In the genomic region with DNA sequence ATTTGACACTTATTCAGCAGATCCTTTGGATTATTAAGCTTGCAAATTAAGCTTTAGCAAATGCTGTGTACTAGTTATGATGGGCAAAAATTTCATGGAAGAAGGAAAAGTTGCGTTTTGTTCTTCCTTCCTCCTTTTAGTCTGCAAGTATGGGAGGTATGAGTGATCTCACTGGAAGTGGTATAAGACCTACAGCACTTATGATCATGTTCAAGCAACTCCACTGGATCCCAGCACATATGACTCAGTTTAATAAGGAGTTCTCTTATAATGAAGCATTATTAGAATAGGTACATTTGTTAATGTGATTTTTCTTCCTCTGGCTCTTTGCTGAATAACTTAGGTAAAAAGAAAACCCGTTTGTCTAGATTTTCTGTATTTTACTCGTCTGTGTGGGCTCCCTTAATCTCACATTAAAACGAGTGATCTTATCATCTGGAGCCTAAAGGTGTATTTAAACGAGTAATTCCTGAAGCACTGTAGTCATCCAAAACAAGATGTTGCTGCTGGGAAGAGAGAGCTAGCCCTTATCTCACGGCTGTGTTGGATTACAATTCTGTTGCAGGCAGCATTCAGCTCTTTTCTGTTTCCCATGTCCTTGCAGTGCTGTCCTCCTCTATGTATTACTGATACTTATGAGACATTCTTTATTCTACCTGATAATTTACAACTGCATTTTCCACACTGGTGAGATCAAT, we compare ENCODE assay signal across 1 cellular context.
TF ChIP-seq lines count a peak whose summit lies in the region.

No MANE protein-coding gene starts in this region.

TF ChIP-seq in GM23338, 12 proteins besides CTCF, POLR2A, EP300 and RAD21 (continued from another document):
- TF ChIP-seq, protein P1, sequence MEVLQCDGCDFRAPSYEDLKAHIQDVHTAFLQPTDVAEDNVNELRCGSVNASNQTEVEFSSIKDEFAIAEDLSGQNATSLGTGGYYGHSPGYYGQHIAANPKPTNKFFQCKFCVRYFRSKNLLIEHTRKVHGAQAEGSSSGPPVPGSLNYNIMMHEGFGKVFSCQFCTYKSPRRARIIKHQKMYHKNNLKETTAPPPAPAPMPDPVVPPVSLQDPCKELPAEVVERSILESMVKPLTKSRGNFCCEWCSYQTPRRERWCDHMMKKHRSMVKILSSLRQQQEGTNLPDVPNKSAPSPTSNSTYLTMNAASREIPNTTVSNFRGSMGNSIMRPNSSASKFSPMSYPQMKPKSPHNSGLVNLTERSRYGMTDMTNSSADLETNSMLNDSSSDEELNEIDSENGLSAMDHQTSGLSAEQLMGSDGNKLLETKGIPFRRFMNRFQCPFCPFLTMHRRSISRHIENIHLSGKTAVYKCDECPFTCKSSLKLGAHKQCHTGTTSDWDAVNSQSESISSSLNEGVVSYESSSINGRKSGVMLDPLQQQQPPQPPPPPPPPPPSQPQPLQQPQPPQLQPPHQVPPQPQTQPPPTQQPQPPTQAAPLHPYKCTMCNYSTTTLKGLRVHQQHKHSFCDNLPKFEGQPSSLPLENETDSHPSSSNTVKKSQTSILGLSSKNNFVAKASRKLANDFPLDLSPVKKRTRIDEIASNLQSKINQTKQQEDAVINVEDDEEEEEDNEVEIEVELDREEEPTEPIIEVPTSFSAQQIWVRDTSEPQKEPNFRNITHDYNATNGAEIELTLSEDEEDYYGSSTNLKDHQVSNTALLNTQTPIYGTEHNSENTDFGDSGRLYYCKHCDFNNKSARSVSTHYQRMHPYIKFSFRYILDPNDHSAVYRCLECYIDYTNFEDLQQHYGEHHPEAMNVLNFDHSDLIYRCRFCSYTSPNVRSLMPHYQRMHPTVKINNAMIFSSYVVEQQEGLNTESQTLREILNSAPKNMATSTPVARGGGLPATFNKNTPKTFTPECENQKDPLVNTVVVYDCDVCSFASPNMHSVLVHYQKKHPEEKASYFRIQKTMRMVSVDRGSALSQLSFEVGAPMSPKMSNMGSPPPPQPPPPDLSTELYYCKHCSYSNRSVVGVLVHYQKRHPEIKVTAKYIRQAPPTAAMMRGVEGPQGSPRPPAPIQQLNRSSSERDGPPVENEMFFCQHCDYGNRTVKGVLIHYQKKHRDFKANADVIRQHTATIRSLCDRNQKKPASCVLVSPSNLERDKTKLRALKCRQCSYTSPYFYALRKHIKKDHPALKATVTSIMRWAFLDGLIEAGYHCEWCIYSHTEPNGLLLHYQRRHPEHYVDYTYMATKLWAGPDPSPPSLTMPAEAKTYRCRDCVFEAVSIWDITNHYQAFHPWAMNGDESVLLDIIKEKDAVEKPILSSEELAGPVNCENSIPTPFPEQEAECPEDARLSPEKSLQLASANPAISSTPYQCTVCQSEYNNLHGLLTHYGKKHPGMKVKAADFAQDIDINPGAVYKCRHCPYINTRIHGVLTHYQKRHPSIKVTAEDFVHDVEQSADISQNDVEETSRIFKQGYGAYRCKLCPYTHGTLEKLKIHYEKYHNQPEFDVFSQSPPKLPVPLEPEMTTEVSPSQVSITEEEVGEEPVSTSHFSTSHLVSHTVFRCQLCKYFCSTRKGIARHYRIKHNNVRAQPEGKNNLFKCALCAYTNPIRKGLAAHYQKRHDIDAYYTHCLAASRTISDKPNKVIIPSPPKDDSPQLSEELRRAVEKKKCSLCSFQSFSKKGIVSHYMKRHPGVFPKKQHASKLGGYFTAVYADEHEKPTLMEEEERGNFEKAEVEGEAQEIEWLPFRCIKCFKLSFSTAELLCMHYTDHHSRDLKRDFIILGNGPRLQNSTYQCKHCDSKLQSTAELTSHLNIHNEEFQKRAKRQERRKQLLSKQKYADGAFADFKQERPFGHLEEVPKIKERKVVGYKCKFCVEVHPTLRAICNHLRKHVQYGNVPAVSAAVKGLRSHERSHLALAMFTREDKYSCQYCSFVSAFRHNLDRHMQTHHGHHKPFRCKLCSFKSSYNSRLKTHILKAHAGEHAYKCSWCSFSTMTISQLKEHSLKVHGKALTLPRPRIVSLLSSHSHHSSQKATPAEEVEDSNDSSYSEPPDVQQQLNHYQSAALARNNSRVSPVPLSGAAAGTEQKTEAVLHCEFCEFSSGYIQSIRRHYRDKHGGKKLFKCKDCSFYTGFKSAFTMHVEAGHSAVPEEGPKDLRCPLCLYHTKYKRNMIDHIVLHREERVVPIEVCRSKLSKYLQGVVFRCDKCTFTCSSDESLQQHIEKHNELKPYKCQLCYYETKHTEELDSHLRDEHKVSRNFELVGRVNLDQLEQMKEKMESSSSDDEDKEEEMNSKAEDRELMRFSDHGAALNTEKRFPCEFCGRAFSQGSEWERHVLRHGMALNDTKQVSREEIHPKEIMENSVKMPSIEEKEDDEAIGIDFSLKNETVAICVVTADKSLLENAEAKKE (CRISPR knock-in tag; IDR thresholded peaks at IDR 0.05), result no peak
- TF ChIP-seq JUNB (IDR thresholded peaks at IDR 0.05; ENCODE audit: unreplicated experiment), result no peak
- TF ChIP-seq, protein P2, sequence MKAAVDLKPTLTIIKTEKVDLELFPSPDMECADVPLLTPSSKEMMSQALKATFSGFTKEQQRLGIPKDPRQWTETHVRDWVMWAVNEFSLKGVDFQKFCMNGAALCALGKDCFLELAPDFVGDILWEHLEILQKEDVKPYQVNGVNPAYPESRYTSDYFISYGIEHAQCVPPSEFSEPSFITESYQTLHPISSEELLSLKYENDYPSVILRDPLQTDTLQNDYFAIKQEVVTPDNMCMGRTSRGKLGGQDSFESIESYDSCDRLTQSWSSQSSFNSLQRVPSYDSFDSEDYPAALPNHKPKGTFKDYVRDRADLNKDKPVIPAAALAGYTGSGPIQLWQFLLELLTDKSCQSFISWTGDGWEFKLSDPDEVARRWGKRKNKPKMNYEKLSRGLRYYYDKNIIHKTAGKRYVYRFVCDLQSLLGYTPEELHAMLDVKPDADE (IDR thresholded peaks at IDR 0.05), result no peak
